In the genomic region with DNA sequence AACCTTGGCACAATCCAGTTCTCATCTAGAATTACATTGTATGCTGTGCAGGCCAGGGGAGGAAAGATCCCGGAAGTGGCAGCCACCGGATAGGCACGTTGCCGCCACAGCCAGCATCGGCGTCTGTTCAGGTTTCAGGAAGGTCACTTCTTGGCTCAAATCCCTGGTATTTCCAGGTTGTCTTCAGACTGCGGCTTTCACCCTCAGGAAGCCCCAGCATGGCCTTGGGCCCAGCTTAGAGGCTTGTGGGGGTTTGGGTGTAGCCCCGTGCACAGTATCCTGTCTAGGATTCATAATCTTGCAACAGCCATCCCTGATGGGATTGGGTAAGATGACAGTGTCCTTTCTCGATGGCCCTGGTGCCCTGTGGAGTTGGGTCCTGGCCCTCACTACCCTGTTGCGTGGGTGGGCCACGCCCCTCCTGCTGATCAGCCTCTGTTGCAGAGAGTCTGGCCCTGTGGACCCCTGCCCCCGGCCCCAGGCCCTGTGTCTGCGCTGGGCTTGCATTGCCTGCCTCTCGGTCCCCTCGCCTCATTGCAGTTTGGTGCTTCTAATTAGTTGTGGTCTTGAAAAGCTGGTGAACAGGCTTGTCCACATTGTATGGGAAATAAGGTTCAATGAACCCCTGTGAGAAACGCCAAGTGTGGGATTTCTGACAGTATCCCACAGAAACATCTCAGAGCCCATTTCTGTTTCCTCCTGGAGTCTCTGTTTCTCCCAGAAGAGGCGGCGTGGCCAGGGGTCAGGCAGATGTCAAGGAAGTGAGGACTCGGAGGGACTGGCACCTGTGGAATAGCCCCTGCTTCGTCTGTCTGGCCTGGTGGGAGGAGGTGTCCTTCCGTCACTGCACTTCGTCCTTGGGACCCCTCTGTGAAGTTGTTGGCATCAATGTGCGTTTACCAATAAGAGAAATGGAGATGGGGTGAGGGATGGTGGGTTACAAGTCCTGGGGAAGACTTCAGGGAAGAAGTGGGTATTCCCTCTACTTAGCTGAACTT, we compare ENCODE assay signal across 30 cellular contexts.
DNase-seq lines count a peak whose midpoint lies in the region; ATAC-seq and TF ChIP-seq lines count a peak whose summit lies in the region.
"Had no signal": no experiment of that assay in that cellular context is flagged by ENCODE, and none has a peak within 500 bp of the region (broad histone marks: within the 10 kb centered on the region; RNA-seq: fewer than 3 reads in every experiment).

No MANE protein-coding gene starts in this region.

- CTCF ChIA-PET in Caco-2 (lab: Charles Lee) = no interaction called here

- H3K9ac ChIP-seq in skeletal muscle tissue (ENCODE audit: low read depth in 1 of 3, low read length in 3 of 3) (peak overlapping the region in 1 of 3 donors; percentile 41), H9 (ENCODE audit: extremely low read depth, insufficient read length, low read length) (no peak overlapping the region)

- no peaks in the 10 kb centered on the region for H4K20me1 ChIP-seq in H9 (ENCODE audit: control insufficient read depth, insufficient read depth, insufficient read length)

- peak; percentile 30 for ATAC-seq in body of pancreas
- ATAC-seq in activated T-helper 17 cell treated with anti-CD3 and anti-CD28 coated beads, Interleukin-2, amount 50 U/mL, for 72 hours (replicated peaks) = no peak
- ATAC-seq: mucosa of descending colon had no signal

- H3K9me3 Mint-ChIP-seq in Caco-2 (ENCODE audit: unreplicated experiment) (no peaks in the 10 kb centered on the region), H9 (no peaks in the 10 kb centered on the region)
- H3K9me3 Mint-ChIP-seq in activated T-helper 17 cell treated with anti-CD3 and anti-CD28 coated beads, Interleukin-2, amount 50 U/mL, for 72 hours = no peaks in the 10 kb centered on the region
- H3K9me3 Mint-ChIP-seq: activated CD4-positive, alpha-beta memory T cell treated with anti-CD3 and anti-CD28 coated beads for 36 hours; activated naive CD4-positive, alpha-beta T cell treated with anti-CD3 and anti-CD28 coated beads, Interleukin-2, amount 10 ng/mL, durations not matched to agents 7 days and 5 days; activated T-helper 1 cell treated with anti-CD3 and anti-CD28 coated beads, Interleukin-12 subunit alpha, Interleukin-12 subunit beta, Interleukin-2, Interleukin-4 antibody, amounts not matched to agents 30 ng/mL and 10 ng/mL and 1 ng/mL, durations not matched to agents 14 hours and 24 hours and 36 hours; brain; nephron had no signal

- no peak overlapping the region for H3K4me2 ChIP-seq in H9 (ENCODE audit: insufficient read depth, insufficient read length, low read length)

- H2BK15ac ChIP-seq in H9 (ENCODE audit: low read depth, low read length) = no peak overlapping the region

- no peak overlapping the region for H2AFZ ChIP-seq in H9 (ENCODE audit: low read length)

- H3K4me3 ChIP-seq in Caco-2 (ENCODE audit: low read depth, low read length) = no peak overlapping the region
- H3K4me3 ChIP-seq in body of pancreas = no peak overlapping the region
- peak overlapping the region in 1 of 3 donors; percentile 1 for H3K4me3 ChIP-seq in skeletal muscle tissue (ENCODE audit: low read length in 3 of 3)
- H3K4me3 ChIP-seq: adrenal gland, lung, mucosa of descending colon, smooth muscle cell, thoracic aorta, uterus had no signal

- no TSS peak for BruUV-seq in Caco-2 (replicated peaks; lab: Mats Ljungman, UMichigan)

- intact Hi-C loops in Caco-2 (cut with micrococcal nuclease; ENCODE audit: unreplicated experiment) (loop anchor here (5.0 kb wide), 1 partner anchor 77 kb away; a partner anchor contains a TSS), body of pancreas (cut with DNase I) (no loop called here)

- H3K56ac ChIP-seq in H9 (ENCODE audit: insufficient read length, low read depth, low read length) = no peak overlapping the region

- no peak for TF ChIP-seq CTCF in Caco-2 (IDR thresholded peaks at IDR 0.05; ENCODE audit: insufficient read depth in 1 of 2, low read depth in 1 of 2, low read length in 1 of 2, severe bottlenecking in 1 of 2, unreplicated experiment in 1 of 2)
- TF ChIP-seq CTCF in body of pancreas (IDR thresholded peaks at IDR 0.05) = no peak
- TF ChIP-seq CTCF in H9 (conservative IDR thresholded peaks at IDR 0.05) = no peak

- POLR2A ChIA-PET in Caco-2 (lab: Charles Lee) = no interaction called here

- no peaks in the 10 kb centered on the region for H3K79me1 ChIP-seq in H9 (ENCODE audit: insufficient read depth, low read depth, low read length, poor library complexity, severe bottlenecking)

- H2BK5ac ChIP-seq in H9 (ENCODE audit: insufficient read length, low read length) = no peak overlapping the region

- H4K5ac ChIP-seq in H9 (ENCODE audit: insufficient read length, low read depth, low read length) = no peak overlapping the region

- H3K27me3 ChIP-seq in Caco-2 (replicated peaks; ENCODE audit: control insufficient read depth, insufficient read depth, low read length) (no peaks in the 10 kb centered on the region), body of pancreas (no peaks in the 10 kb centered on the region), skeletal muscle tissue (ENCODE audit: control insufficient read depth in 3 of 3, insufficient read depth in 3 of 3, low read length in 3 of 3) (no peaks in the 10 kb centered on the region), H9 (ENCODE audit: insufficient read depth, low read length) (no peaks in the 10 kb centered on the region)
- H3K27me3 ChIP-seq: adrenal gland, uterus had no signal

- H3T11ph ChIP-seq in H9 (ENCODE audit: low read length) = no peak overlapping the region

- no peak overlapping the region for H2BK12ac ChIP-seq in H9 (ENCODE audit: insufficient read length, low read depth, low read length)

- no peaks in the 10 kb centered on the region for H3K27me3 Mint-ChIP-seq in Caco-2 (ENCODE audit: insufficient read depth, unreplicated experiment)
- no peaks in the 10 kb centered on the region for H3K27me3 Mint-ChIP-seq in H9 (ENCODE audit: low read depth)
- H3K27me3 Mint-ChIP-seq in activated T-helper 17 cell treated with anti-CD3 and anti-CD28 coated beads, Interleukin-2, amount 50 U/mL, for 72 hours = no peaks in the 10 kb centered on the region
- H3K27me3 Mint-ChIP-seq: activated CD4-positive, alpha-beta memory T cell treated with anti-CD3 and anti-CD28 coated beads for 36 hours; activated naive CD4-positive, alpha-beta T cell treated with anti-CD3 and anti-CD28 coated beads, Interleukin-2, amount 10 ng/mL, durations not matched to agents 7 days and 5 days; stimulated activated naive CD8-positive, alpha-beta T cell treated with anti-CD3 and anti-CD28 coated beads, Interleukin-15, Interleukin-2, amounts not matched to agents 100 ng/mL and 50 ng/mL, for 24 hours had no signal

- no peak for TF ChIP-seq POLR2A in body of pancreas (IDR thresholded peaks at IDR 0.05)

- H3K4me1 Mint-ChIP-seq in Caco-2 (ENCODE audit: low read depth, unreplicated experiment) (peaks cover 32% of the 10 kb centered on the region), H9 (peaks cover 14 to 17% of the 10 kb centered on the region in 2 experiments)
- H3K4me1 Mint-ChIP-seq in activated T-helper 17 cell treated with anti-CD3 and anti-CD28 coated beads, Interleukin-2, amount 50 U/mL, for 72 hours = no peaks in the 10 kb centered on the region
- H3K4me1 Mint-ChIP-seq: activated naive CD4-positive, alpha-beta T cell treated with anti-CD3 and anti-CD28 coated beads, Interleukin-2, amount 10 ng/mL, durations not matched to agents 7 days and 5 days had no signal

- H3K79me2 ChIP-seq in H9 (ENCODE audit: insufficient read depth, low read length) = no peaks in the 10 kb centered on the region

- H3K14ac ChIP-seq in H9 (ENCODE audit: insufficient read depth, low read length) = no peak overlapping the region

- H4K8ac ChIP-seq in H9 (replicated peaks; ENCODE audit: insufficient read length, low read depth, low read length) = no peak overlapping the region

- no peaks in the 10 kb centered on the region for H3K23me2 ChIP-seq in H9 (ENCODE audit: insufficient read length, low read depth, low read length, poor library complexity, severe bottlenecking)

- H3K4me1 ChIP-seq in Caco-2 (peaks cover 33% of the 10 kb centered on the region), body of pancreas (no peaks in the 10 kb centered on the region), skeletal muscle tissue (ENCODE audit: control insufficient read depth in 3 of 3, insufficient read depth in 3 of 3, low read length in 3 of 3) (peaks cover 13 to 37% (median 18%) of the 10 kb centered on the region in 3 donors), H9 (ENCODE audit: insufficient read depth, low read length) (no peaks in the 10 kb centered on the region; the same call in 1 of the 2 replicates)
- H3K4me1 ChIP-seq: adrenal gland, uterus had no signal

- no peaks in the 10 kb centered on the region; the same call in 1 of the 2 replicates for H3K36me3 ChIP-seq in Caco-2 (ENCODE audit: control insufficient read depth, insufficient read depth, low read length)
- no peaks in the 10 kb centered on the region for H3K36me3 ChIP-seq in body of pancreas (replicated peaks in 1 of 2; ENCODE audit: insufficient read depth in 1 of 2, low read depth in 2 of 2)
- no peaks in the 10 kb centered on the region for H3K36me3 ChIP-seq in skeletal muscle tissue (ENCODE audit: control insufficient read depth in 3 of 3, insufficient read depth in 3 of 3, low read length in 3 of 3)
- H3K36me3 ChIP-seq: adrenal gland, thoracic aorta, uterus had no signal

- H3K36me3 Mint-ChIP-seq in Caco-2 (ENCODE audit: insufficient read depth, unreplicated experiment) (peaks cover 9% of the 10 kb centered on the region), H9 (ENCODE audit: insufficient read depth in 1 of 3, low read depth in 3 of 3) (peaks cover 0 to 3% (median 0%) of the 10 kb centered on the region in 3 experiments; a peak in 1 of 7 replicates)
- H3K36me3 Mint-ChIP-seq in activated T-helper 17 cell treated with anti-CD3 and anti-CD28 coated beads, Interleukin-2, amount 50 U/mL, for 72 hours (ENCODE audit: low read depth) = peaks cover 17% of the 10 kb centered on the region
- H3K36me3 Mint-ChIP-seq: brain had no signal

- no peak overlapping the region for H3K23ac ChIP-seq in H9 (ENCODE audit: insufficient read length, low read depth, low read length)

- H4K91ac ChIP-seq in H9 (ENCODE audit: insufficient read length, low read depth, low read length) = no peak overlapping the region

- H3K27ac ChIP-seq in body of pancreas = no peak overlapping the region
- peak overlapping the region; percentile 57 for H3K27ac ChIP-seq in skeletal muscle tissue (ENCODE audit: low read depth, low read length)
- H3K27ac ChIP-seq in H9 (ENCODE audit: insufficient read length, low read depth, low read length) = no peak overlapping the region
- H3K27ac ChIP-seq: adrenal gland, thoracic aorta, uterus had no signal

- H3K4me3 Mint-ChIP-seq in Caco-2 (ENCODE audit: unreplicated experiment) = no peak overlapping the region
- no peak overlapping the region for H3K4me3 Mint-ChIP-seq in H9
- H3K4me3 Mint-ChIP-seq in activated T-helper 17 cell treated with anti-CD3 and anti-CD28 coated beads, Interleukin-2, amount 50 U/mL, for 72 hours = no peak overlapping the region
- H3K4me3 Mint-ChIP-seq: activated CD4-positive, alpha-beta memory T cell treated with anti-CD3 and anti-CD28 coated beads for 36 hours; activated naive CD4-positive, alpha-beta T cell treated with anti-CD3 and anti-CD28 coated beads, Interleukin-2, amount 10 ng/mL, durations not matched to agents 7 days and 5 days; activated T-helper 1 cell treated with anti-CD3 and anti-CD28 coated beads, Interleukin-12 subunit alpha, Interleukin-12 subunit beta, Interleukin-2, Interleukin-4 antibody, amounts not matched to agents 30 ng/mL and 10 ng/mL and 1 ng/mL, durations not matched to agents 14 hours and 24 hours and 36 hours; brain; nephron; stimulated activated naive CD8-positive, alpha-beta T cell treated with anti-CD3 and anti-CD28 coated beads, Interleukin-15, Interleukin-2, amounts not matched to agents 100 ng/mL and 50 ng/mL, for 24 hours had no signal

- H2AK5ac ChIP-seq in H9 (ENCODE audit: insufficient read length, low read length) = no peak overlapping the region

- H3K9me3 ChIP-seq in Caco-2 = no peaks in the 10 kb centered on the region
- H3K9me3 ChIP-seq in body of pancreas = no peaks in the 10 kb centered on the region
- H3K9me3 ChIP-seq in skeletal muscle tissue (ENCODE audit: control insufficient read depth in 3 of 3, low read length in 3 of 3) = no peaks in the 10 kb centered on the region
- no peaks in the 10 kb centered on the region for H3K9me3 ChIP-seq in H9 (ENCODE audit: control insufficient read depth, low read depth, low read length)
- H3K9me3 ChIP-seq: adrenal gland, mucosa of descending colon, thoracic aorta, uterus had no signal

- H3K27ac Mint-ChIP-seq in Caco-2 (ENCODE audit: unreplicated experiment) = peak overlapping the region; percentile 68
- peak overlapping the region in 1 of 3 experiments; percentile 70; a peak in 3 of 7 replicates for H3K27ac Mint-ChIP-seq in H9
- H3K27ac Mint-ChIP-seq in activated T-helper 17 cell treated with anti-CD3 and anti-CD28 coated beads, Interleukin-2, amount 50 U/mL, for 72 hours = no peak overlapping the region
- H3K27ac Mint-ChIP-seq: activated CD4-positive, alpha-beta memory T cell treated with anti-CD3 and anti-CD28 coated beads for 36 hours; activated naive CD4-positive, alpha-beta T cell treated with anti-CD3 and anti-CD28 coated beads, Interleukin-2, amount 10 ng/mL, durations not matched to agents 7 days and 5 days; activated T-helper 1 cell treated with anti-CD3 and anti-CD28 coated beads, Interleukin-12 subunit alpha, Interleukin-12 subunit beta, Interleukin-2, Interleukin-4 antibody, amounts not matched to agents 30 ng/mL and 10 ng/mL and 1 ng/mL, durations not matched to agents 14 hours and 24 hours and 36 hours; brain; stimulated activated naive CD8-positive, alpha-beta T cell treated with anti-CD3 and anti-CD28 coated beads, Interleukin-15, Interleukin-2, amounts not matched to agents 100 ng/mL and 50 ng/mL, for 24 hours had no signal

- H2BK120ac ChIP-seq in H9 (ENCODE audit: low read depth, low read length, poor library complexity, severe bottlenecking) = no peak overlapping the region

- no peak overlapping the region for H3K18ac ChIP-seq in H9 (ENCODE audit: insufficient read length, low read depth, low read length)

- WGBS in body of pancreas, 2 donors = 95% methylated on average over 22 to 23 of the region's 23 CpGs
- WGBS in H9 (ENCODE audit: extremely low coverage, insufficient read length, low lambda C conversion rate) = no CpG with 5 or more reads among the region's 23 CpGs

- no peak overlapping the region for H2BK20ac ChIP-seq in H9 (ENCODE audit: low read depth, low read length, poor library complexity, severe bottlenecking)

- no peak overlapping the region for H3K4ac ChIP-seq in H9 (ENCODE audit: low read depth, low read length)

- DNase-seq in Caco-2 = no peak
- DNase-seq in body of pancreas = peak in 1 of 4 donors; percentile 7
- DNase-seq in islet precursor cell = peak; percentile 52
- DNase-seq in H9 = no peak
- no peak for DNase-seq in HPDE6-E6E7 (ENCODE audit: extremely low spot score)
- DNase-seq: activated CD4-positive, alpha-beta memory T cell treated with anti-CD3 and anti-CD28 coated beads for 36 hours; activated CD4-positive, alpha-beta T cell treated with anti-CD3 and anti-CD28 coated beads for 1 hour; activated CD8-positive, alpha-beta memory T cell treated with anti-CD3 and anti-CD28 coated beads, Interleukin-2, amount 50 U/mL, for 48 hours; activated naive CD4-positive, alpha-beta T cell treated with anti-CD3 and anti-CD28 coated beads, Interleukin-2, amount 10 ng/mL, durations not matched to agents 7 days and 5 days; COR-L47; DMS53; H7; mucosa of descending colon; MV-4-11; NCI-H1436; NCI-H2081 treated with DMSO at 0.1 percent for 48 hours; NCI-H69; SIG-M5; stimulated activated CD4-positive, alpha-beta T cell treated with anti-CD3 and anti-CD28 coated beads, Interleukin-2, amount 100 ng/mL, for 24 hours had no signal
